10 cellular contexts compared by ENCODE assay signal in genomic region chr5:157464518-157465171, GRCh38. TPM values are rescaled to one million over a fixed set of nuclear protein-coding genes. Genes with fewer than 3 reads are reported as not detected.
DNase-seq lines count a peak whose midpoint lies in the region; ATAC-seq and TF ChIP-seq lines count a peak whose summit lies in the region.
"Had no signal": no experiment of that assay in that cellular context is flagged by ENCODE, and none has a peak within 500 bp of the region (broad histone marks: within the 10 kb centered on the region; RNA-seq: fewer than 3 reads in every experiment).

No MANE protein-coding gene starts in this region.

- no peaks in the 10 kb centered on the region for H3K9me3 ChIP-seq in CD8-positive, alpha-beta T cell (ENCODE audit: low read length)

- no peaks in the 10 kb centered on the region for H3K4me1 ChIP-seq in CD8-positive, alpha-beta T cell (ENCODE audit: insufficient read depth, low read length)

- H3K4me3 Mint-ChIP-seq in CD8-positive, alpha-beta T cell = no peak overlapping the region
- no peak overlapping the region for H3K4me3 Mint-ChIP-seq in activated CD4-positive, alpha-beta memory T cell treated with anti-CD3 and anti-CD28 coated beads, Interleukin-2, amount 10 ng/mL, durations not matched to agents 7 days and 5 days
- H3K4me3 Mint-ChIP-seq: neural crest cell had no signal

- intact Hi-C loops in CD8-positive, alpha-beta T cell (cut with DNase I, micrococcal nuclease) = no loop called here

- H3K4me1 Mint-ChIP-seq in CD8-positive, alpha-beta T cell (ENCODE audit: low read depth) = peaks cover 10% of the 10 kb centered on the region
- peaks cover 41% of the 10 kb centered on the region for H3K4me1 Mint-ChIP-seq in activated CD4-positive, alpha-beta memory T cell treated with anti-CD3 and anti-CD28 coated beads, Interleukin-2, amount 10 ng/mL, durations not matched to agents 7 days and 5 days

- no peak overlapping the region for H3K27ac Mint-ChIP-seq in CD8-positive, alpha-beta T cell
- H3K27ac Mint-ChIP-seq in activated CD4-positive, alpha-beta memory T cell treated with anti-CD3 and anti-CD28 coated beads, Interleukin-2, amount 10 ng/mL, durations not matched to agents 7 days and 5 days = peak overlapping the region; percentile 57

- no peaks in the 10 kb centered on the region for H3K27me3 ChIP-seq in CD8-positive, alpha-beta T cell (ENCODE audit: insufficient read depth, low read length)

- POLR2A ChIA-PET in CD8-positive, alpha-beta T cell (lab: Charles Lee) = no interaction called here
- POLR2A ChIA-PET in activated CD4-positive, alpha-beta memory T cell treated with anti-CD3 and anti-CD28 coated beads, Interleukin-2, amount 10 ng/mL, durations not matched to agents 7 days and 5 days (lab: Charles Lee) = interaction anchor here (0.6 to 1.4 kb wide), 4 partner anchors 14 to 113 kb away, joined by 3 read pairs; no protein-coding TSS in a partner anchor

- no peaks in the 10 kb centered on the region for H3K36me3 Mint-ChIP-seq in CD8-positive, alpha-beta T cell
- peaks cover 8% of the 10 kb centered on the region for H3K36me3 Mint-ChIP-seq in activated CD4-positive, alpha-beta memory T cell treated with anti-CD3 and anti-CD28 coated beads, Interleukin-2, amount 10 ng/mL, durations not matched to agents 7 days and 5 days (ENCODE audit: low read depth)

- peak in 2 of 7 experiments; percentile 31 to 33 for DNase-seq in CD8-positive, alpha-beta T cell
- DNase-seq in activated CD4-positive, alpha-beta memory T cell treated with anti-CD3 and anti-CD28 coated beads, Interleukin-2, amount 10 ng/mL, durations not matched to agents 7 days and 5 days = peak; percentile 67
- DNase-seq in fibroblast of pulmonary artery (ENCODE audit: low read depth) (peak; percentile 88), NCI-H345 treated with DMSO at 0.1 percent for 48 hours (lab: John Stamatoyannopoulos, UW; ENCODE audit: unreplicated experiment) (no peak), NCI-H345 (lab: John Stamatoyannopoulos, UW) (no peak)
- DNase-seq in stimulated activated CD4-positive, alpha-beta T cell treated with anti-CD3 and anti-CD28 coated beads, Interleukin-12 subunit alpha, Interleukin-12 subunit beta, amount 100 ng/mL, for 48 hours (ENCODE audit: low read depth in 2 of 3, low spot score in 1 of 3) = peak; percentile 63 to 64 (median 63)

- no peak overlapping the region for H3K4me3 ChIP-seq in CD8-positive, alpha-beta T cell (ENCODE audit: low read depth, low read length)
- H3K4me3 ChIP-seq in fibroblast of pulmonary artery (replicated peaks; ENCODE audit: low read depth, low read length) = no peak overlapping the region

- peaks cover 24% of the 10 kb centered on the region for H3K27me3 Mint-ChIP-seq in CD8-positive, alpha-beta T cell (ENCODE audit: low read depth)
- H3K27me3 Mint-ChIP-seq in activated CD4-positive, alpha-beta memory T cell treated with anti-CD3 and anti-CD28 coated beads, Interleukin-2, amount 10 ng/mL, durations not matched to agents 7 days and 5 days = peaks cover 16% of the 10 kb centered on the region

- no peaks in the 10 kb centered on the region for H3K36me3 ChIP-seq in CD8-positive, alpha-beta T cell (ENCODE audit: insufficient read depth, low read length)

- ATAC-seq in CD8-positive, alpha-beta T cell = peak; percentile 62
- peak; percentile 91 for ATAC-seq in GM21390 (IDR thresholded peaks at IDR 0.05; ENCODE audit: unreplicated experiment)
- peak; percentile 96 for ATAC-seq in HG03565 (IDR thresholded peaks at IDR 0.05; ENCODE audit: unreplicated experiment)

- no peak for TF ChIP-seq CTCF in CD8-positive, alpha-beta T cell (IDR thresholded peaks at IDR 0.05)
- TF ChIP-seq CTCF in fibroblast of pulmonary artery (IDR thresholded peaks at IDR 0.05; ENCODE audit: low read length, missing control alignments) = no peak

- no peak overlapping the region for H3K27ac ChIP-seq in CD8-positive, alpha-beta T cell (ENCODE audit: low read depth, low read length)
- H3K27ac ChIP-seq: KMS-11 had no signal

- CTCF ChIA-PET in CD8-positive, alpha-beta T cell (lab: Charles Lee) = no interaction called here
- CTCF ChIA-PET in activated CD4-positive, alpha-beta memory T cell treated with anti-CD3 and anti-CD28 coated beads, Interleukin-2, amount 10 ng/mL, durations not matched to agents 7 days and 5 days (lab: Charles Lee) = interaction anchor here (1.1 to 3.2 kb wide), 3 partner anchors 9 to 136 kb away, joined by 4 to 11 read pairs (median 7); no protein-coding TSS in a partner anchor

- no peaks in the 10 kb centered on the region for H3K9me3 Mint-ChIP-seq in CD8-positive, alpha-beta T cell
- no peaks in the 10 kb centered on the region for H3K9me3 Mint-ChIP-seq in activated CD4-positive, alpha-beta memory T cell treated with anti-CD3 and anti-CD28 coated beads, Interleukin-2, amount 10 ng/mL, durations not matched to agents 7 days and 5 days
- H3K9me3 Mint-ChIP-seq: neural crest cell had no signal

RNA-seq across cellular contexts. Expression of gene NIPAL4, which starts 4.6 kb away (rescaled TPM):
- under 1 TPM; 0.25 to 0.41 TPM for total RNA-seq in CD8-positive, alpha-beta T cell
- total RNA-seq in activated CD4-positive, alpha-beta memory T cell treated with anti-CD3 and anti-CD28 coated beads, Interleukin-2, amount 10 ng/mL, durations not matched to agents 7 days and 5 days = under 1 TPM; 0.05 to 0.10 TPM
- total RNA-seq: neural crest cell had no signal

Comparison
In these comparisons a context has a peak if more than half of its experiments do, and no peak if none do; other contexts are left out.
1. DNase-seq: peak in activated CD4-positive, alpha-beta memory T cell treated with anti-CD3 and anti-CD28 coated beads, Interleukin-2, amount 10 ng/mL, durations not matched to agents 7 days and 5 days (single experiment), fibroblast of pulmonary artery (single experiment) and stimulated activated CD4-positive, alpha-beta T cell treated with anti-CD3 and anti-CD28 coated beads, Interleukin-12 subunit alpha, Interleukin-12 subunit beta, amount 100 ng/mL, for 48 hours (3 of 3); none in NCI-H345 treated with DMSO at 0.1 percent for 48 hours (single experiment) and NCI-H345 (single experiment).
2. Peak in every context shown above with its lines, with median percentiles within 50 percentile points of each other: ATAC-seq.